13 cellular contexts compared by ENCODE assay signal in the genomic region with DNA sequence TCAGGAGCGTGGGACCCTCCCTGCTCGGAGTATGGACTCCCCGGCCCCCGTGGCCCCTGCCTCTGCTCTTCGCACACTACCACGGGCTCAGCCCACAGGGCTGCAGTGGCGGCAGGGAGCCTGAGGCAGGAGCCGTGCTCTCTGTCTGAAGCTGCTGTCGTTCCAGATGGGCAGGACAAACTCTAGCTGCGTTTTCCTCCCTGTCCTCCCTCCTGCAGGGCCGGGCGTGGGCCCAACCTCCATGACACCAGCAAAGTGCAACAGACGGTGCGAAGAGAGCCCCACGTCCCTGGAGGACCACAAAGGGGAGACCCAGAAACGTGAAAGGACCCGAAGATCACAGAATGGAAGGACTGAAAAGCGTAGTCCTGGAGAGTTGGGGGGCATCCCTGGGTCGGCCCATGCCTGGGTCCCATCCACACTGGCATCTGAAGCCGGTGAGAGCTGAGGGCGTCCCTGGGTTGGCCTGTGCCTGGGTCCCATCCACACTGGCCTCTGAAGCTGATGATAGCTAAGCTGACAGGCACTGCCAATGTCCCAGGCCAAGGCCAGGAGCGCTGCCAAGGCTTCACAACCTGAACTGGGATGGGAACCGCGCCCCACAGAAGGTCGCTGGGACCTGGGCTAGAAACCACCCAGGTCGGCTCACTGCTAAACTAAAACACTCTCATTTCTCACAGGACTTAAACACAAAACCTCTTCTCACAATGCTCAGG.
"Had no signal": no experiment of that assay in that cellular context is flagged by ENCODE, and none has a peak within 500 bp of the region (broad histone marks: within the 10 kb centered on the region; RNA-seq: fewer than 3 reads in every experiment).

No MANE protein-coding gene starts in this region.

- H3K27me3 ChIP-seq: foreskin keratinocyte, tibial nerve had no signal

- H3K27ac ChIP-seq: foreskin keratinocyte, skin epidermis, tibial nerve had no signal

- H3K4me3 ChIP-seq: lung, skin epidermis, tibial nerve had no signal

- ATAC-seq: foreskin keratinocyte, natural killer cell had no signal

- DNase-seq: activated CD4-positive, alpha-beta memory T cell treated with anti-CD3 and anti-CD28 coated beads for 36 hours; activated CD4-positive, alpha-beta T cell treated with anti-CD3 and anti-CD28 coated beads for 1 hour; activated gamma-delta T cell; activated T-cell treated with anti-CD3 and anti-CD28 coated beads, Interleukin-2, amount 50 U/mL, for 48 hours; anterior cingulate cortex; effector CD4-positive, alpha-beta T cell; foreskin keratinocyte; head of caudate nucleus; islet precursor cell; natural killer cell had no signal

- H3K4me1 ChIP-seq: tibial nerve had no signal
